In genomic region chr2:151243468-151243867, GRCh38 we compare ENCODE assay signal across 11 cellular contexts.
"Had no signal": no experiment of that assay in that cellular context is flagged by ENCODE, and none has a peak within 500 bp of the region (broad histone marks: within the 10 kb centered on the region; RNA-seq: fewer than 3 reads in every experiment).

No MANE protein-coding gene starts in this region.

- H3K27ac ChIP-seq: GM23248 had no signal

- H3K9ac ChIP-seq: GM23248 had no signal

- H3K36me3 ChIP-seq: HAP-1 had no signal

- H3K4me3 ChIP-seq: GM23248, GM23338, HAP-1 had no signal

- H3K4me1 ChIP-seq: HAP-1 had no signal

- DNase-seq: GM23248, GOT3, H7, H9, HCEC 1CT, HFFc6 had no signal

- H3K4me3 Mint-ChIP-seq: GM23338, H9, HFFc6 had no signal

- H3K27ac Mint-ChIP-seq: GM23338, H9, HFFc6 had no signal

- H2AFZ ChIP-seq: GM23248 had no signal

- FAIRE-seq: H1, H54 had no signal

- ATAC-seq: GM23338, HCT116 had no signal

- H3K4me2 ChIP-seq: GM23338 had no signal

- H3K9me3 ChIP-seq: HAP-1 had no signal
